In genomic region chr13:72985610-72986009, GRCh38 we compare ENCODE assay signal across 19 cellular contexts.
A peak's percentile ranks its signal among the peaks of the same experiment; 100 is the strongest.
DNase-seq lines count a peak whose midpoint lies in the region; ATAC-seq and TF ChIP-seq lines count a peak whose summit lies in the region.
"Had no signal": no experiment of that assay in that cellular context is flagged by ENCODE, and none has a peak within 500 bp of the region (broad histone marks: within the 10 kb centered on the region; RNA-seq: fewer than 3 reads in every experiment).

No MANE protein-coding gene starts in this region.

- H3K27me3 ChIP-seq in upper lobe of right lung = no peaks in the 10 kb centered on the region
- H3K27me3 ChIP-seq: BLaER1 had no signal

- ATAC-seq in left colon (peak; percentile 57), upper lobe of right lung (no peak)
- ATAC-seq: CD8-positive, alpha-beta T cell; GM12878 had no signal

- no peaks in the 10 kb centered on the region for H3K36me3 ChIP-seq in upper lobe of right lung
- H3K36me3 ChIP-seq: BLaER1 had no signal

- H3K9me3 ChIP-seq in upper lobe of right lung = no peaks in the 10 kb centered on the region
- H3K9me3 ChIP-seq: BLaER1 had no signal

- DNase-seq in amniotic epithelial cell (ENCODE audit: low read depth) (peak; percentile 12), left colon (no peak), renal cortical epithelial cell (ENCODE audit: low read depth) (peak; percentile 26), upper lobe of right lung (no peak), islet precursor cell (no peak), NCI-H1417 treated with DMSO at 0.1 percent for 48 hours (lab: John Stamatoyannopoulos, UW) (no peak)
- DNase-seq in central memory CD4-positive, alpha-beta T cell = no peak
- DNase-seq: CD4-positive, CD25-positive, alpha-beta regulatory T cell; CD8-positive, alpha-beta T cell; DMS 273 treated with DMSO at 0.1 percent for 48 hours; DMS79; EL; GDM1; GM23248; H7; HCEC 1CT had no signal

- H3K4me1 ChIP-seq in upper lobe of right lung = no peaks in the 10 kb centered on the region
- H3K4me1 ChIP-seq: BLaER1 had no signal

- TF ChIP-seq CTCF in upper lobe of right lung (IDR thresholded peaks at IDR 0.05) = no peak

- no peak overlapping the region for H3K4me3 ChIP-seq in upper lobe of right lung
- H3K4me3 ChIP-seq: BLaER1, GM12878, GM23248 had no signal

- H3K27ac ChIP-seq in upper lobe of right lung = peak overlapping the region; percentile 31
- H3K27ac ChIP-seq: BLaER1, C4-2B, GM23248 had no signal

- intact Hi-C loops in left colon (cut with DNase I, micrococcal nuclease) = no loop called here
- intact Hi-C loops in upper lobe of right lung (cut with DNase I) = no loop called here

Comparison
In these comparisons a context has a peak if more than half of its experiments do, and no peak if none do; other contexts are left out.
1. DNase-seq: peak in amniotic epithelial cell (single experiment) and renal cortical epithelial cell (single experiment); none in left colon (0 of 2), upper lobe of right lung (single experiment), islet precursor cell (single experiment), central memory CD4-positive, alpha-beta T cell (single experiment) and NCI-H1417 treated with DMSO at 0.1 percent for 48 hours (single experiment).